In genomic region chr1:240366636-240367035, GRCh38 we compare ENCODE assay signal across 5 cellular contexts.
"Had no signal": no experiment of that assay in that cellular context is flagged by ENCODE, and none has a peak within 500 bp of the region (broad histone marks: within the 10 kb centered on the region; RNA-seq: fewer than 3 reads in every experiment).

No MANE protein-coding gene starts in this region.

- DNase-seq: IMR-90, KBM-7, KG1 had no signal

- ATAC-seq: HepG2, K562 had no signal
